17 cellular contexts compared by ENCODE assay signal in the genomic region with DNA sequence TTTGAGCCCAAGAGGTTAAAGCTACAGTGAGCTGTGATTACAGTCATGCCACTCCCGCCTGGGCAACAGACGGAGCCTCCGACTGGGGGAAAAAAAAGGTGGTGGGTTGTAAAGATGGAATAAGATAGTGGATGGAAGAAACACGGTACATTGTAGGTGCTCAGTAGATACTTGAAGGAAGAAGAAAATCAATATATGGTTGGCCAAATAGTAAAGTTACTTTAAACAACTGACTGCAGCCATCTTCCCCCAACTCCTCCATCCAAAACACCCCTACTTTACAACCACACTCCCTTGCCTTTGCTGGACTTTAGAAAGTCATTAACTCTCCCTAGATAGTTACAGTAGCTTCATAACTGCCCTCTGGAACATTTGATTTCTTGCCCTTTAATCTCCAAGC.
"Had no signal": no experiment of that assay in that cellular context is flagged by ENCODE, and none has a peak within 500 bp of the region (broad histone marks: within the 10 kb centered on the region; RNA-seq: fewer than 3 reads in every experiment).

No MANE protein-coding gene starts in this region.

- H3K27ac Mint-ChIP-seq: activated T-helper 1 cell treated with anti-CD3 and anti-CD28 coated beads, Interleukin-12 subunit alpha, Interleukin-12 subunit beta, Interleukin-2, Interleukin-4 antibody, amounts not matched to agents 30 ng/mL and 10 ng/mL and 1 ng/mL, durations not matched to agents 14 hours and 24 hours and 36 hours had no signal

- FAIRE-seq: endometrium, keratinocyte, pancreas, urothelium cell line had no signal

- ATAC-seq: left lung, pancreas, SK-N-SH treated with all-trans-retinoic acid at 6 μM for 48 hours had no signal

- H3K4me3 Mint-ChIP-seq: activated T-helper 1 cell treated with anti-CD3 and anti-CD28 coated beads, Interleukin-12 subunit alpha, Interleukin-12 subunit beta, Interleukin-2, Interleukin-4 antibody, amounts not matched to agents 30 ng/mL and 10 ng/mL and 1 ng/mL, durations not matched to agents 14 hours and 24 hours and 36 hours had no signal

- H3K27ac ChIP-seq: adrenal gland, cardiac muscle cell, left lung, pancreas, sigmoid colon, thoracic aorta had no signal

- H3K9me3 Mint-ChIP-seq: activated T-helper 1 cell treated with anti-CD3 and anti-CD28 coated beads, Interleukin-12 subunit alpha, Interleukin-12 subunit beta, Interleukin-2, Interleukin-4 antibody, amounts not matched to agents 30 ng/mL and 10 ng/mL and 1 ng/mL, durations not matched to agents 14 hours and 24 hours and 36 hours had no signal

- DNase-seq: activated CD4-positive, alpha-beta T cell treated with anti-CD3 and anti-CD28 coated beads for 48 hours; activated CD8-positive, alpha-beta memory T cell treated with anti-CD3 and anti-CD28 coated beads for 24 hours; activated naive CD4-positive, alpha-beta T cell treated with Interleukin-2 at 50 U/mL for 16 hours; adrenal gland; left lung; pancreas; stimulated activated CD4-positive, alpha-beta T cell treated with anti-CD3 and anti-CD28 coated beads, Interleukin-2, amount 100 ng/mL, for 24 hours; stomach; T-helper 1 cell had no signal

- H3K36me3 ChIP-seq: adrenal gland, cardiac muscle cell, left lung, pancreas, sigmoid colon, stomach, thoracic aorta had no signal

- H3K27me3 ChIP-seq: adrenal gland, cardiac muscle cell, left lung, pancreas, sigmoid colon, stomach had no signal

- H3K4me3 ChIP-seq: adrenal gland, cardiac muscle cell, left lung, pancreas, sigmoid colon, stomach, thoracic aorta had no signal

- H3K9me3 ChIP-seq: adrenal gland, left lung, pancreas, sigmoid colon, stomach, thoracic aorta had no signal
